ENCODE assay signal across 8 cellular contexts in the genomic region with DNA sequence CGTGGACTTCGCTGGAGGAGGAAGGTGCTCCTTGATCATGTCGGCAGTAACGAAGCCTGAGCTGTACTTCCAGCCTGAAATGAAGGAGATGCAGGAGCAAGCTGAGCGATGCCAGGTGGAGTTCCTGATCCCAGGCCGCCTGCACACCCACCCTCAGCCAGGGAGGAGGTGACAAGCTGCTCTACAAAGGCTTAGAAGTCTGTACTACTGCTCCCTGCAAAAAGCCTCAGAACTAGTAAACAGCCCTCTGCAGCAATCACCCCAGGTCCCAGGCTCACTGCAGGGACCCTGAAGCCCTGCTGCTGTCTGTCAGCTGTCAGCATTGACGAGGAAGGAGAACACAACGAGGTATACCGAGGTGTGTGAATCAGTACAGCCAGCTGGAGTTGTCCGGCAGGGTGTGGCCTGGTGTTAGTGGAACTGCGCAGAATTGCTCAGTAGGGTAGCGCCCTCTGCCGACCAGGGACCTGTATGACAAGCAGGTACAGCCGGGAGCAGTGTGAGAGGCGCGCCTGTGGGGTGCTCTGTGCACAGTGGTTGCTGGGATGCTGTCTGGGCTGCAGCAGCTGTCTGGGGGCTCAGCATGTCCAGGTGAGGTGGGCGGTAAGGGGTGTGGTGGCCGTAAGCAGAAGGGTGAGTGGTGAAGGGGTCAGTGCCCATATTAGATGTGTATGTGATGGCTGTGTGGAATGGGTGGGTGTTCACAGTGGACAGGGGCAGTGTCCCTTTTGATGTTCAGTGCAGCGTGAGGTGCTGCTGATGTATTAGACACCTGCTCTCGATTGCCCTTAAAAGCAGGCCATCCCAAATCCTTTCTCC. TPM values are rescaled to one million over a fixed set of nuclear protein-coding genes. Genes with fewer than 3 reads are reported as not detected.
A peak's percentile ranks its signal among the peaks of the same experiment; 100 is the strongest.
DNase-seq lines count a peak whose midpoint lies in the region; ATAC-seq and TF ChIP-seq lines count a peak whose summit lies in the region.

No MANE protein-coding gene starts in this region.

- H3K4me1 Mint-ChIP-seq in Calu3 (ENCODE audit: low read depth, unreplicated experiment) = peaks cover 16% of the 10 kb centered on the region

- H3K27me3 ChIP-seq in esophagus squamous epithelium (no peaks in the 10 kb centered on the region), neural cell (ENCODE audit: insufficient read depth, low read depth, low read length) (no peaks in the 10 kb centered on the region)

- H3F3A ChIP-seq in neural cell (ENCODE audit: insufficient read depth, low read length, poor library complexity, severe bottlenecking) = no peaks in the 10 kb centered on the region

- H3K27ac ChIP-seq in esophagus squamous epithelium = peak overlapping the region in 1 of 4 donors; percentile 33
- H3K27ac ChIP-seq in neural cell (ENCODE audit: low read length) = no peak overlapping the region
- peak overlapping the region; percentile 75 for H3K27ac ChIP-seq in substantia nigra (ENCODE audit: low read depth, low read length, poor library complexity, severe bottlenecking)

- intact Hi-C loops in Calu3 (cut with micrococcal nuclease; ENCODE audit: unreplicated experiment) = loop anchor here (2.0 to 10.0 kb wide), 3 partner anchors 93 to 221 kb away; partner anchors contain the start of gene PPFIBP2
- intact Hi-C loops in esophagus squamous epithelium (cut with DNase I) = no loop called here

- no peaks in the 10 kb centered on the region for H3K9me2 ChIP-seq in neural cell (ENCODE audit: insufficient read depth, low read length)

- BruUV-seq in Calu3 (replicated peaks; lab: Mats Ljungman, UMichigan) = no TSS peak

- peak; percentile 79 for TF ChIP-seq CTCF in Calu3 (IDR thresholded peaks at IDR 0.05; ENCODE audit: unreplicated experiment)
- peak; percentile 73 to 92 (median 84) for TF ChIP-seq CTCF in esophagus squamous epithelium (IDR thresholded peaks at IDR 0.05)
- TF ChIP-seq CTCF in neural cell (IDR thresholded peaks at IDR 0.05; ENCODE audit: poor library complexity, severe bottlenecking) = peak; percentile 57

- H3K9me3 ChIP-seq in esophagus squamous epithelium (no peaks in the 10 kb centered on the region), neural cell (ENCODE audit: low read length) (no peaks in the 10 kb centered on the region)

- H3K79me2 ChIP-seq in neural cell (replicated peaks; ENCODE audit: insufficient read depth, low read length) = no peaks in the 10 kb centered on the region

- 41 to 44% methylated on average over 14 to 17 of the region's 20 CpGs for WGBS in esophagus squamous epithelium, 2 donors

- no peak for TF ChIP-seq EP300 in neural cell (conservative IDR thresholded peaks at IDR 0.05; ENCODE audit: poor library complexity, severe bottlenecking)

- no peak overlapping the region for H3K27ac Mint-ChIP-seq in Calu3 (ENCODE audit: unreplicated experiment)

- no peak for TF ChIP-seq POLR2A in esophagus squamous epithelium (IDR thresholded peaks at IDR 0.05)

- no peak overlapping the region for H3K9ac ChIP-seq in neural cell (ENCODE audit: low read length)

- peaks cover 2% of the 10 kb centered on the region for H3K9me3 Mint-ChIP-seq in Calu3 (ENCODE audit: low read depth, unreplicated experiment)

- H3K4me3 Mint-ChIP-seq in Calu3 (ENCODE audit: low read depth, unreplicated experiment) = no peak overlapping the region

- H3K36me3 ChIP-seq in esophagus squamous epithelium (peaks cover 0 to 48% (median 0%) of the 10 kb centered on the region in 3 donors), neural cell (ENCODE audit: insufficient read depth, low read length) (no peaks in the 10 kb centered on the region)

- peaks cover 18% of the 10 kb centered on the region for H3K36me3 Mint-ChIP-seq in Calu3 (ENCODE audit: insufficient read depth, unreplicated experiment)

- peak; percentile 54 for TF ChIP-seq RAD21 in neural cell (conservative IDR thresholded peaks at IDR 0.05)

- no peak overlapping the region for H3K4me3 ChIP-seq in esophagus squamous epithelium
- H3K4me3 ChIP-seq in neural cell (ENCODE audit: low read length) = no peak overlapping the region

- peak; percentile 97 for ATAC-seq in GM19397 (IDR thresholded peaks at IDR 0.05; ENCODE audit: unreplicated experiment)
- peak; percentile 97 for ATAC-seq in HG03442 (IDR thresholded peaks at IDR 0.05; ENCODE audit: unreplicated experiment)

- no peaks in the 10 kb centered on the region for H3K27me3 Mint-ChIP-seq in Calu3 (ENCODE audit: unreplicated experiment)

- no peak overlapping the region for H2AFZ ChIP-seq in neural cell (ENCODE audit: low read depth, low read length)

- DNase-seq in Calu3 (peak; percentile 92), NOMO-1 treated with dmso at 0.1 percent for 144 hours (lab: John Stamatoyannopoulos, UW; ENCODE audit: unreplicated experiment) (peak; percentile 52), activated T-cell treated with anti-CD3 and anti-CD28 coated beads for 1 hour (ENCODE audit: low read depth) (peak; percentile 68), esophagus squamous epithelium (lab: John Stamatoyannopoulos, UW) (peak; percentile 23), substantia nigra (lab: John Stamatoyannopoulos, UW) (peak in 34 of 49 donors; percentile 26 to 72 (median 50))

- peaks cover 0 to 48% (median 4%) of the 10 kb centered on the region in 3 donors for H3K4me1 ChIP-seq in esophagus squamous epithelium

- CTCF ChIA-PET in Calu3 (lab: Charles Lee) = interaction anchor here (0.6 to 1.9 kb wide), 8 partner anchors 8 to 153 kb away, joined by 3 to 24 read pairs (median 4); no protein-coding TSS in a partner anchor

- no peak overlapping the region for H3K4me2 ChIP-seq in neural cell (ENCODE audit: low read length)

- H4K20me1 ChIP-seq in neural cell (ENCODE audit: insufficient read depth) = no peaks in the 10 kb centered on the region

TF ChIP-seq in neural cell, 6 proteins besides CTCF, POLR2A, EP300 and RAD21:
- TF ChIP-seq POLR2AphosphoS5 (IDR thresholded peaks at IDR 0.05) = no peak
- no peak for TF ChIP-seq MXI1 (conservative IDR thresholded peaks at IDR 0.05; ENCODE audit: poor library complexity, severe bottlenecking)
- TF ChIP-seq SMC3 (conservative IDR thresholded peaks at IDR 0.05; ENCODE audit: poor library complexity) = peak; percentile 57

RNA-seq across cellular contexts. Expression of gene CYB5R2, which starts 7.6 kb away (rescaled TPM):
- total RNA-seq in Calu3 (2022) = 15.3 and 23.0 TPM in 2 replicates
- total RNA-seq in esophagus squamous epithelium = 10 to 100 TPM in 3 of 4 donors, 1 to 10 TPM in 1; 7.6 to 56.9 (median 18.0) TPM
- polyA plus RNA-seq in neural cell = 0.92 TPM in 1 of 2 replicates, not detected in the other
- polyA minus RNA-seq in neural cell = not detected in 2 replicates

RNA-seq across cellular contexts. Expression of gene OVCH2, which starts 40.6 kb away (rescaled TPM):
- total RNA-seq in Calu3 (2022) (not detected in 2 replicates), esophagus squamous epithelium (1 to 10 TPM in 1 of 4 donors, under 1 TPM in 1, not detected in 2; 0.21 to 2.1 TPM)
- not detected in 2 replicates for polyA plus RNA-seq in neural cell
- polyA minus RNA-seq in neural cell = not detected in 2 replicates

Comparison
In these comparisons a context has a peak if more than half of its experiments do, and no peak if none do; other contexts are left out.
1. DNase-seq: peak in every context shown above with its lines; median percentile 92 in Calu3; 68 in activated T-cell treated with anti-CD3 and anti-CD28 coated beads for 1 hour; 52 in NOMO-1 treated with dmso at 0.1 percent for 144 hours; 50 in substantia nigra; 23 in esophagus squamous epithelium.